26 cellular contexts compared by ENCODE assay signal in genomic region chr11:40877256-40877655, GRCh38.
DNase-seq lines count a peak whose midpoint lies in the region; ATAC-seq, FAIRE-seq and TF ChIP-seq lines count a peak whose summit lies in the region.
"Had no signal": no experiment of that assay in that cellular context is flagged by ENCODE, and none has a peak within 500 bp of the region (broad histone marks: within the 10 kb centered on the region; RNA-seq: fewer than 3 reads in every experiment).

No MANE protein-coding gene starts in this region.

- H3K27me3 ChIP-seq in astrocyte (ENCODE audit: insufficient read depth, low read length), result no peaks in the 10 kb centered on the region
- H3K27me3 ChIP-seq: brain microvascular endothelial cell, heart left ventricle, ovary, right atrium auricular region had no signal

- FAIRE-seq in astrocyte (lab: Jason Lieb, UNC), result no peak

- H3K4me1 ChIP-seq in astrocyte (ENCODE audit: insufficient read depth, low read length), result peaks cover 10% of the 10 kb centered on the region
- peaks cover 11% of the 10 kb centered on the region for H3K4me1 ChIP-seq in mesodermal cell (ENCODE audit: control insufficient read depth, insufficient read depth, low read length, poor library complexity, severe bottlenecking)
- H3K4me1 ChIP-seq: heart left ventricle, right atrium auricular region had no signal

- no peak overlapping the region for H3K9ac ChIP-seq in astrocyte (ENCODE audit: low read length)

- H3K9me3 Mint-ChIP-seq in astrocyte (ENCODE audit: unreplicated experiment), result no peaks in the 10 kb centered on the region
- H3K9me3 Mint-ChIP-seq: HFFc6, nephron progenitor cell had no signal

- DNase-seq in H4 (ENCODE audit: low spot score), result peak; percentile 23
- peak; percentile 6 for DNase-seq in OCI-M1 (lab: John Stamatoyannopoulos, UW)
- DNase-seq in astrocyte (ENCODE audit: low read depth), result peak; percentile 56
- DNase-seq: activated CD4-positive, alpha-beta T cell treated with anti-CD3 and anti-CD28 coated beads, Interleukin-2, amount 10 ng/mL, durations not matched to agents 24 days and 14 days; activated T-cell treated with anti-CD3 and anti-CD28 coated beads, Interleukin-2, amount 50 U/mL, for 24 hours; brain microvascular endothelial cell; Calu3; DMS79 treated with DMSO at 0.1 percent for 48 hours; effector memory CD4-positive, alpha-beta T cell; heart left ventricle; HFFc6; NCI-H2029; NCI-H226; nephron progenitor cell; ovary; stimulated activated CD4-positive, alpha-beta T cell treated with anti-CD3 and anti-CD28 coated beads, Interleukin-2, amount 100 ng/mL, for 48 hours; WERI-Rb-1 had no signal

- WGBS in mesodermal cell (ENCODE audit: insufficient coverage in 2 of 2), 2 experiments, result 91 to 92% methylated on average over 5 to 7 of the region's 7 CpGs

- H3K36me3 Mint-ChIP-seq in astrocyte (ENCODE audit: low read depth, unreplicated experiment), result no peaks in the 10 kb centered on the region
- H3K36me3 Mint-ChIP-seq: CD14-positive monocyte, IgD-negative memory B cell had no signal

- H3K4me1 Mint-ChIP-seq in astrocyte (ENCODE audit: low read depth, unreplicated experiment), result peaks cover 16% of the 10 kb centered on the region
- H3K4me1 Mint-ChIP-seq: activated CD4-positive, alpha-beta T cell treated with anti-CD3 and anti-CD28 coated beads, Interleukin-2, amount 10 ng/mL, durations not matched to agents 24 days and 14 days; CD14-positive monocyte; IgD-negative memory B cell; nephron progenitor cell had no signal

- TF ChIP-seq CTCF in astrocyte (IDR thresholded peaks at IDR 0.05; ENCODE audit: insufficient read depth, low read depth, low read length), result no peak

- H3K9me3 ChIP-seq in astrocyte (ENCODE audit: insufficient read depth, low read depth, low read length) (no peaks in the 10 kb centered on the region), mesodermal cell (ENCODE audit: control insufficient read depth, low read length) (no peaks in the 10 kb centered on the region)
- H3K9me3 ChIP-seq: ovary, right atrium auricular region had no signal

- peak overlapping the region; percentile 65 for H3K4me2 ChIP-seq in astrocyte (ENCODE audit: low read length)

- peak overlapping the region; percentile 68 for H3K27ac Mint-ChIP-seq in astrocyte (ENCODE audit: unreplicated experiment)
- H3K27ac Mint-ChIP-seq: activated CD4-positive, alpha-beta T cell treated with anti-CD3 and anti-CD28 coated beads, Interleukin-2, amount 10 ng/mL, durations not matched to agents 24 days and 14 days; activated T-cell treated with anti-CD3 and anti-CD28 coated beads, Interleukin-2, amount 50 U/mL, for 24 hours; HFFc6; IgD-negative memory B cell; nephron progenitor cell had no signal

- no peaks in the 10 kb centered on the region for H4K20me1 ChIP-seq in astrocyte (ENCODE audit: insufficient read depth, low read length)

- H3K79me2 ChIP-seq in astrocyte (ENCODE audit: insufficient read depth, low read length), result no peaks in the 10 kb centered on the region

- H3K36me3 ChIP-seq in astrocyte (ENCODE audit: insufficient read depth, low read length) (no peaks in the 10 kb centered on the region), mesodermal cell (ENCODE audit: control insufficient read depth, insufficient read depth, low read length) (no peaks in the 10 kb centered on the region)
- H3K36me3 ChIP-seq: brain microvascular endothelial cell, heart left ventricle, ovary, right atrium auricular region, WERI-Rb-1 had no signal

- H3K4me3 ChIP-seq in astrocyte (ENCODE audit: insufficient read depth, low read depth, low read length), result no peak overlapping the region
- H3K4me3 ChIP-seq in mesodermal cell (ENCODE audit: extremely low read depth, insufficient read depth, low read length, poor library complexity, severe bottlenecking), result no peak overlapping the region
- H3K4me3 ChIP-seq: heart left ventricle, lung, ovary, right atrium auricular region had no signal

- H3K27ac ChIP-seq in astrocyte (ENCODE audit: low read depth, low read length) (peak overlapping the region; percentile 17), mesodermal cell (ENCODE audit: low read depth, low read length, severe bottlenecking) (peak overlapping the region; percentile 44)
- H3K27ac ChIP-seq: brain microvascular endothelial cell, heart left ventricle, ovary, right atrium auricular region, WERI-Rb-1 had no signal

- H3K27me3 Mint-ChIP-seq in astrocyte (ENCODE audit: low read depth, unreplicated experiment), result no peaks in the 10 kb centered on the region
- H3K27me3 Mint-ChIP-seq: activated CD4-positive, alpha-beta T cell treated with anti-CD3 and anti-CD28 coated beads, Interleukin-2, amount 10 ng/mL, durations not matched to agents 24 days and 14 days; activated T-cell treated with anti-CD3 and anti-CD28 coated beads, Interleukin-2, amount 50 U/mL, for 24 hours; IgD-negative memory B cell had no signal

- ATAC-seq in HG03039 (IDR thresholded peaks at IDR 0.05; ENCODE audit: unreplicated experiment), result no peak
- ATAC-seq in GM21737 (IDR thresholded peaks at IDR 0.05; ENCODE audit: unreplicated experiment), result no peak
- ATAC-seq in GM18867 (IDR thresholded peaks at IDR 0.05; ENCODE audit: unreplicated experiment), result no peak
- no peak for ATAC-seq in HG02938 (IDR thresholded peaks at IDR 0.05; ENCODE audit: unreplicated experiment)
- ATAC-seq: heart left ventricle had no signal

- no peak overlapping the region for H3K4me3 Mint-ChIP-seq in astrocyte (ENCODE audit: unreplicated experiment)
- H3K4me3 Mint-ChIP-seq: activated CD4-positive, alpha-beta T cell treated with anti-CD3 and anti-CD28 coated beads, Interleukin-2, amount 10 ng/mL, durations not matched to agents 24 days and 14 days; activated T-cell treated with anti-CD3 and anti-CD28 coated beads, Interleukin-2, amount 50 U/mL, for 24 hours; CD14-positive monocyte; HFFc6; IgD-negative memory B cell; nephron progenitor cell had no signal

- H2AFZ ChIP-seq in astrocyte (ENCODE audit: low read depth, low read length), result peak overlapping the region; percentile 31

Comparison
In these comparisons a context has a peak if more than half of its experiments do, and no peak if none do; other contexts are left out.
1. DNase-seq: peak in every context shown above with its lines; median percentile 56 in astrocyte; 23 in H4; 6 in OCI-M1.